In the genomic region with DNA sequence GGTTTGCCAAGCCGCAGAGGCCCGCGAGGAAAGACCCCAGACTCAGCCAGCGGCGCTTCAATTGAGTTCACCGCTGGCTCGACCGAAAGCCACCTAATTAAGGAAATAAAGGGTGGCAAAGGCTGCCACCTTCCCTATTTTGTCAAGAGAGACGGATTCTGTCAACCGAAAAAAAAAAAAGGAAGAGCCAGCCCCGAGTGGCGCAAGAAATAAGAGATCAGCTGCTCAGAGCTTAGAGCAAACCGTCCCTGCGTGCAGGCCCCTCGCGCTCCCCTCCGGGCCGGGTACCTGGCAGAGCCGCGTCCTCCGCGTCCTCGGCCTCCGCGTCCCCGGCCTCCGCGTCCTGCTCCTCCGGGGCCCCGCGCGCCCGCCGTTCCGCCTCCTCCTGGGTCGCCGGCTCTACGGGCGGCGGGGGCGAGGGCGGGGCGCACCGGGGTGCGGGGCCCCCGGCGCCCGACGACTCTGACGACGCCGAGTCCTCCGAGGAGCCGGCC, we compare ENCODE assay signal across 1 cellular context.
TF ChIP-seq lines count a peak whose summit lies in the region.

No MANE protein-coding gene starts in this region.

TF ChIP-seq in liver, 16 proteins besides CTCF, POLR2A, EP300 and RAD21 (continued from another document):
- TF ChIP-seq, protein P1, sequence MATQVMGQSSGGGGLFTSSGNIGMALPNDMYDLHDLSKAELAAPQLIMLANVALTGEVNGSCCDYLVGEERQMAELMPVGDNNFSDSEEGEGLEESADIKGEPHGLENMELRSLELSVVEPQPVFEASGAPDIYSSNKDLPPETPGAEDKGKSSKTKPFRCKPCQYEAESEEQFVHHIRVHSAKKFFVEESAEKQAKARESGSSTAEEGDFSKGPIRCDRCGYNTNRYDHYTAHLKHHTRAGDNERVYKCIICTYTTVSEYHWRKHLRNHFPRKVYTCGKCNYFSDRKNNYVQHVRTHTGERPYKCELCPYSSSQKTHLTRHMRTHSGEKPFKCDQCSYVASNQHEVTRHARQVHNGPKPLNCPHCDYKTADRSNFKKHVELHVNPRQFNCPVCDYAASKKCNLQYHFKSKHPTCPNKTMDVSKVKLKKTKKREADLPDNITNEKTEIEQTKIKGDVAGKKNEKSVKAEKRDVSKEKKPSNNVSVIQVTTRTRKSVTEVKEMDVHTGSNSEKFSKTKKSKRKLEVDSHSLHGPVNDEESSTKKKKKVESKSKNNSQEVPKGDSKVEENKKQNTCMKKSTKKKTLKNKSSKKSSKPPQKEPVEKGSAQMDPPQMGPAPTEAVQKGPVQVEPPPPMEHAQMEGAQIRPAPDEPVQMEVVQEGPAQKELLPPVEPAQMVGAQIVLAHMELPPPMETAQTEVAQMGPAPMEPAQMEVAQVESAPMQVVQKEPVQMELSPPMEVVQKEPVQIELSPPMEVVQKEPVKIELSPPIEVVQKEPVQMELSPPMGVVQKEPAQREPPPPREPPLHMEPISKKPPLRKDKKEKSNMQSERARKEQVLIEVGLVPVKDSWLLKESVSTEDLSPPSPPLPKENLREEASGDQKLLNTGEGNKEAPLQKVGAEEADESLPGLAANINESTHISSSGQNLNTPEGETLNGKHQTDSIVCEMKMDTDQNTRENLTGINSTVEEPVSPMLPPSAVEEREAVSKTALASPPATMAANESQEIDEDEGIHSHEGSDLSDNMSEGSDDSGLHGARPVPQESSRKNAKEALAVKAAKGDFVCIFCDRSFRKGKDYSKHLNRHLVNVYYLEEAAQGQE (IDR thresholded peaks at IDR 0.05), result no peak
- no peak for TF ChIP-seq JUND (IDR thresholded peaks at IDR 0.05)
